9 cellular contexts compared by ENCODE assay signal in genomic region chr6:6803180-6803978, GRCh38.
DNase-seq lines count a peak whose midpoint lies in the region; ATAC-seq and TF ChIP-seq lines count a peak whose summit lies in the region.
"Had no signal": no experiment of that assay in that cellular context is flagged by ENCODE, and none has a peak within 500 bp of the region (broad histone marks: within the 10 kb centered on the region; RNA-seq: fewer than 3 reads in every experiment).

No MANE protein-coding gene starts in this region.

- no peaks in the 10 kb centered on the region for H4K20me1 ChIP-seq in smooth muscle cell (ENCODE audit: low read depth)

- no peak overlapping the region for H3K4me3 ChIP-seq in Peyer's patch
- H3K4me3 ChIP-seq in smooth muscle cell, result no peak overlapping the region
- H3K4me3 ChIP-seq: SK-N-MC had no signal

- no peaks in the 10 kb centered on the region for H3K36me3 ChIP-seq in Peyer's patch
- H3K36me3 ChIP-seq in smooth muscle cell (ENCODE audit: low read depth), result no peaks in the 10 kb centered on the region

- DNase-seq in SIG-M5 treated with dmso at 0.1 percent for 504 hours (lab: John Stamatoyannopoulos, UW; ENCODE audit: unreplicated experiment) (peak; percentile 37), SIG-M5 (lab: John Stamatoyannopoulos, UW) (no peak), Peyer's patch (peak; percentile 65 to 86 (median 67)), smooth muscle cell (lab: John Stamatoyannopoulos, UW; ENCODE audit: unreplicated experiment) (no peak), AG08396 (ENCODE audit: low spot score) (no peak), D341Med (ENCODE audit: low spot score) (no peak), KBM-7 (no peak)

- H3F3A ChIP-seq in smooth muscle cell (ENCODE audit: low read depth), result no peaks in the 10 kb centered on the region

- ATAC-seq in HG02943 (IDR thresholded peaks at IDR 0.05; ENCODE audit: low read depth, unreplicated experiment), result peak; percentile 45

- H3K9me3 ChIP-seq in Peyer's patch, result no peaks in the 10 kb centered on the region
- no peaks in the 10 kb centered on the region for H3K9me3 ChIP-seq in smooth muscle cell (replicated peaks; ENCODE audit: low read depth)

- in situ Hi-C loops in KBM-7 (cut with MboI; ENCODE audit: low pct_unique_long_range_greater_than_20kb, low sequenced_read_pairs), result no loop called here

- no peaks in the 10 kb centered on the region for H3K27me3 ChIP-seq in Peyer's patch
- no peaks in the 10 kb centered on the region for H3K27me3 ChIP-seq in smooth muscle cell (ENCODE audit: low read depth)

- 81% methylated on average over 18 of the region's 18 CpGs for WGBS in smooth muscle cell (ENCODE audit: low lambda C conversion rate)

- H2AFZ ChIP-seq in smooth muscle cell (ENCODE audit: low read depth), result no peak overlapping the region

- no peak overlapping the region for H3K4me2 ChIP-seq in smooth muscle cell

- TF ChIP-seq CTCF in Peyer's patch (IDR thresholded peaks at IDR 0.05), result no peak
- no peak for TF ChIP-seq CTCF in smooth muscle cell (IDR thresholded peaks at IDR 0.05; ENCODE audit: borderline replicate concordance, insufficient read depth, poor library complexity, severe bottlenecking)

- H3K4me1 ChIP-seq in Peyer's patch (no peaks in the 10 kb centered on the region), smooth muscle cell (ENCODE audit: low read depth) (no peaks in the 10 kb centered on the region)

- H3K27ac ChIP-seq in Peyer's patch (no peak overlapping the region), smooth muscle cell (ENCODE audit: low read depth) (peak overlapping the region; percentile 85)
- H3K27ac ChIP-seq: SK-N-MC had no signal

- H3K79me2 ChIP-seq in smooth muscle cell (ENCODE audit: low read depth), result no peaks in the 10 kb centered on the region

- H3K9ac ChIP-seq in smooth muscle cell (ENCODE audit: low read depth), result peak overlapping the region; percentile 51

- TF ChIP-seq POLR2A in Peyer's patch (IDR thresholded peaks at IDR 0.05), result no peak

Comparison
In these comparisons a context has a peak if more than half of its experiments do, and no peak if none do; other contexts are left out.
1. DNase-seq: peak in SIG-M5 treated with dmso at 0.1 percent for 504 hours (single experiment) and Peyer's patch (3 of 3); none in SIG-M5 (single experiment), smooth muscle cell (single experiment), AG08396 (single experiment), D341Med (single experiment) and KBM-7 (single experiment).